In the genomic region with DNA sequence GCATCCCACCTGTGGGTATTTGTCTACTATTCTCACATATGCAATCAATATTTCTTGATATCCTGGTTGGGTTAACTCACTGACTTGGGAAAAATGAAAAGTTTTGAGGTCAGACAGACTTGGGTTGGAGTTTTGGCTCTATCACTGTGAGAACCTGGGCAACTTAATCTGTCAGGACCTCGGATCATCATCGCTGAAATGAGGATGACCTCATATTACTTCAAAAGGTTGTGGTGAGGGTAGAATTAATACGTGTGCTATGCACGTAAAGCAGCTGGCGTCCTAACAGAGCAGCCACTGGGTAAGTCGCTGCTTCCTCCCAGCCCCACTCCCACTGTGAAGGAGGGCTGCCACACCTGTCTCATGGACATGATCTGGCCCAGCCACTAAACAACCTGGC, we compare ENCODE assay signal across 29 cellular contexts.
"Had no signal": no experiment of that assay in that cellular context is flagged by ENCODE, and none has a peak within 500 bp of the region (broad histone marks: within the 10 kb centered on the region; RNA-seq: fewer than 3 reads in every experiment).

No MANE protein-coding gene starts in this region.

- H3K4me1 ChIP-seq: Peyer's patch, SJSA1 had no signal

- H3K4me1 Mint-ChIP-seq: activated CD4-positive, alpha-beta T cell treated with anti-CD3 and anti-CD28 coated beads for 36 hours; activated naive CD4-positive, alpha-beta T cell treated with anti-CD3 and anti-CD28 coated beads, Interleukin-2, amount 50 U/mL, for 24 hours; central memory CD8-positive, alpha-beta T cell had no signal

- FAIRE-seq: bronchial epithelial cell, TTC549 had no signal

- H3K27me3 Mint-ChIP-seq: activated CD4-positive, alpha-beta T cell treated with anti-CD3 and anti-CD28 coated beads for 36 hours; activated CD8-positive, alpha-beta T cell treated with anti-CD3 and anti-CD28 coated beads for 36 hours; activated naive CD4-positive, alpha-beta T cell treated with anti-CD3 and anti-CD28 coated beads, Interleukin-2, amount 50 U/mL, for 24 hours; central memory CD8-positive, alpha-beta T cell had no signal

- H3K27ac ChIP-seq: KMS-11, Peyer's patch, RWPE1, SJSA1 had no signal

- H3K4me2 ChIP-seq: KMS-11 had no signal

- ATAC-seq: activated CD4-positive, alpha-beta T cell treated with anti-CD3 and anti-CD28 coated beads for 36 hours; activated CD8-positive, alpha-beta T cell treated with anti-CD3 and anti-CD28 coated beads for 36 hours; SK-N-SH treated with all-trans-retinoic acid at 6 μM for 48 hours had no signal

- H3K9ac ChIP-seq: KMS-11 had no signal

- H3K9me3 ChIP-seq: Peyer's patch, SJSA1 had no signal

- H3K4me3 ChIP-seq: Peyer's patch, SJSA1 had no signal

- H3K4me3 Mint-ChIP-seq: activated CD4-positive, alpha-beta T cell treated with anti-CD3 and anti-CD28 coated beads for 36 hours; activated CD8-positive, alpha-beta T cell treated with anti-CD3 and anti-CD28 coated beads for 36 hours; activated naive CD4-positive, alpha-beta T cell treated with anti-CD3 and anti-CD28 coated beads, Interleukin-2, amount 50 U/mL, for 24 hours; activated T-helper 1 cell treated with anti-CD3 and anti-CD28 coated beads, Interleukin-12 subunit alpha, Interleukin-12 subunit beta, Interleukin-2, Interleukin-4 antibody, amounts not matched to agents 30 ng/mL and 10 ng/mL and 1 ng/mL, durations not matched to agents 14 hours and 24 hours and 36 hours; central memory CD8-positive, alpha-beta T cell; T-helper 1 cell treated with Interleukin-12 subunit alpha and Interleukin-12 subunit beta and Interleukin-4 antibody, amounts not matched to agents 30 μg/mL and 1 μg/mL, for 36 hours had no signal

- DNase-seq: activated CD4-positive, alpha-beta T cell treated with anti-CD3 and anti-CD28 coated beads for 36 hours; activated CD8-positive, alpha-beta memory T cell treated with anti-CD3 and anti-CD28 coated beads, Interleukin-2, amount 50 U/mL, for 4 hours; activated CD8-positive, alpha-beta T cell treated with anti-CD3 and anti-CD28 coated beads for 36 hours; activated effector memory CD4-positive, alpha-beta T cell treated with Interleukin-2 at 50 U/mL for 16 hours; activated naive CD4-positive, alpha-beta T cell; NCI-H1092; NCI-H1436; NCI-H1694 treated with DMSO at 0.1 percent for 48 hours; NCI-H2081 treated with DMSO at 0.1 percent for 48 hours; NCI-H2171; NCI-H2227 treated with DMSO at 0.1 percent for 48 hours; NCI-H446 treated with DMSO at 0.1 percent for 48 hours; NCI-H524 treated with DMSO at 0.1 percent for 48 hours; NCI-H82; NK-92 treated with Interleukin-12 subunit alpha and Interleukin-12 subunit beta, amount 100 ng/mL, for 24 hours; Peyer's patch; Right ventricle myocardium superior; SW 1271; T1000 had no signal

- H3K27me3 ChIP-seq: Peyer's patch, SJSA1 had no signal

- H3K27ac Mint-ChIP-seq: activated CD4-positive, alpha-beta T cell treated with anti-CD3 and anti-CD28 coated beads for 36 hours; activated CD8-positive, alpha-beta T cell treated with anti-CD3 and anti-CD28 coated beads for 36 hours; activated naive CD4-positive, alpha-beta T cell treated with anti-CD3 and anti-CD28 coated beads, Interleukin-2, amount 50 U/mL, for 24 hours; activated T-helper 1 cell treated with anti-CD3 and anti-CD28 coated beads, Interleukin-12 subunit alpha, Interleukin-12 subunit beta, Interleukin-2, Interleukin-4 antibody, amounts not matched to agents 30 ng/mL and 10 ng/mL and 1 ng/mL, durations not matched to agents 14 hours and 24 hours and 36 hours; T-helper 1 cell treated with Interleukin-12 subunit alpha and Interleukin-12 subunit beta and Interleukin-4 antibody, amounts not matched to agents 30 μg/mL and 1 μg/mL, for 36 hours had no signal
